In the genomic region with DNA sequence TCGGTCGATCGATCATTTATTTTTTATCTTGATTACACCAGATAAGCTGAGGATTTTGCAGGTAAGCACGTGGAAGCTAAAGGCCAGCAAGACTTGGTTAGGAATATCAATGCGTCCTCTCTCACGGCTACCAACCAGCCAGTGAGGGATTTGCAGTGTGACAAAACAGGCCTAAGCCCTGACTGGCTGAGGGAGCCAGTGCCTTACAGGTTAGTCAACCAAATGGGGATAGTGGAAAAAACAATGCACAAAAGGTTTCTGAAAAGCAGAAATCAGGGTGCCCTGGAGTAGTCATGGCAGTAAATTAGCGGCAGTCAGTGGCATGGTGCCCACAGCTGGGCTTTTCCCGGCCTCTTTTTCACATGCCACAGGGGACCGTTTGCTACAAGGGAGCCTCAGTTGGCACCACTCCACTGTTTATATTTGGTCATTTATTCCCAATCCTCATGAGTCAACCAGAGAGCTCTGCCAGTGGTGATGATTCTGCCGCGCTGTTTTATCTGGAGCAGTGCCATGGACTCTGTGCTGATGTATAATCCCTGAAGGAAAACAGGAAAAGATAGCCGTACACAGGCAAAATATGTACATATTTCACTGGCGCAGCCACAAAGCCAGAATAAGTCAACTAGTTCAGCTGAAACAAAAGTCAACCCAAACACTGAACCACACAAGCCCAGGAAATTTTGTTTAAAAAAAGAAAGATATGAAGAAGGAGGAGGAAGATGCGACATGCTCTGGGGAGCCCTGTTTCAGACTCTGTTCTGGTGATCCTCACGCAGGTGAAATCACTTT, we compare ENCODE assay signal across 9 cellular contexts.
A peak's percentile ranks its signal among the peaks of the same experiment; 100 is the strongest.
DNase-seq lines count a peak whose midpoint lies in the region; ATAC-seq and TF ChIP-seq lines count a peak whose summit lies in the region.
"Had no signal": no experiment of that assay in that cellular context is flagged by ENCODE, and none has a peak within 500 bp of the region (broad histone marks: within the 10 kb centered on the region; RNA-seq: fewer than 3 reads in every experiment).

No MANE protein-coding gene starts in this region.

- H3K27me3 ChIP-seq in SJSA1 (replicated peaks) (no peaks in the 10 kb centered on the region), gastroesophageal sphincter (no peaks in the 10 kb centered on the region), prostate gland (replicated peaks; ENCODE audit: insufficient read depth) (no peaks in the 10 kb centered on the region)

- H3K36me3 ChIP-seq in HEK293 (ENCODE audit: control insufficient read depth in 2 of 2, insufficient read depth in 1 of 2, low read length in 2 of 2), result no peaks in the 10 kb centered on the region
- no peaks in the 10 kb centered on the region for H3K36me3 ChIP-seq in SJSA1
- H3K36me3 ChIP-seq in gastroesophageal sphincter, result no peaks in the 10 kb centered on the region
- H3K36me3 ChIP-seq in prostate gland, result no peaks in the 10 kb centered on the region

- WGBS in gastroesophageal sphincter (ENCODE audit: low coverage in 1 of 2), 2 donors, result 39 to 53% methylated on average over 14 to 15 of the region's 15 CpGs
- WGBS in prostate gland, result 46% methylated on average over 15 of the region's 15 CpGs

- CTCF ChIA-PET in HEK293 (lab: Yijun Ruan, JAX), result interaction anchor here (0.6 to 2.5 kb wide), 5 partner anchors 13 to 1462 kb away, joined by 3 to 7 read pairs (median 4); no protein-coding TSS in a partner anchor

- no peak for TF ChIP-seq EP300 in gastroesophageal sphincter (IDR thresholded peaks at IDR 0.05)

- intact Hi-C loops in prostate gland (cut with DNase I), result loop anchor here (10.0 kb wide), 1 partner anchor 62 kb away; no protein-coding TSS in a partner anchor

- H3K9me3 ChIP-seq in HEK293 (ENCODE audit: control insufficient read depth, insufficient read depth, low read depth, low read length), result no peaks in the 10 kb centered on the region
- no peaks in the 10 kb centered on the region for H3K9me3 ChIP-seq in SJSA1 (replicated peaks)
- H3K9me3 ChIP-seq in gastroesophageal sphincter, result no peaks in the 10 kb centered on the region
- H3K9me3 ChIP-seq in prostate gland, result no peaks in the 10 kb centered on the region

- peak; percentile 88 for ATAC-seq in gastroesophageal sphincter
- ATAC-seq in HG02678 (IDR thresholded peaks at IDR 0.05; ENCODE audit: unreplicated experiment), result no peak
- ATAC-seq in GM18511 (IDR thresholded peaks at IDR 0.05; ENCODE audit: unreplicated experiment), result no peak
- no peak for ATAC-seq in HG03108 (IDR thresholded peaks at IDR 0.05; ENCODE audit: unreplicated experiment)
- ATAC-seq: K562 had no signal

- TF ChIP-seq CTCF in HEK293 (tag by site-specific recombination; IDR thresholded peaks at IDR 0.05) (no peak), gastroesophageal sphincter (IDR thresholded peaks at IDR 0.05) (peak in 1 of 4 experiments; percentile 2), prostate gland (IDR thresholded peaks at IDR 0.05) (no peak)

- H3K4me3 ChIP-seq in HEK293 (ENCODE audit: low read depth, low read length), result no peak overlapping the region
- no peak overlapping the region for H3K4me3 ChIP-seq in SJSA1
- H3K4me3 ChIP-seq in gastroesophageal sphincter, result no peak overlapping the region
- H3K4me3 ChIP-seq in prostate gland, result no peak overlapping the region
- H3K4me3 ChIP-seq: K562 had no signal

- POLR2A ChIA-PET in HEK293 (lab: Yijun Ruan, JAX), result interaction anchor here (1.0 kb wide), 1 partner anchor 122 kb away, joined by 3 read pairs; no protein-coding TSS in a partner anchor

- H3K4me1 ChIP-seq in HEK293 (ENCODE audit: control insufficient read depth, insufficient read depth, low read length), result peaks cover 49% of the 10 kb centered on the region
- H3K4me1 ChIP-seq in SJSA1 (replicated peaks), result peaks cover 43% of the 10 kb centered on the region
- peaks cover 0 to 45% (median 33%) of the 10 kb centered on the region in 3 donors for H3K4me1 ChIP-seq in gastroesophageal sphincter
- H3K4me1 ChIP-seq in prostate gland (replicated peaks), result peaks cover 12% of the 10 kb centered on the region

- TF ChIP-seq POLR2A in gastroesophageal sphincter (IDR thresholded peaks at IDR 0.05) (no peak), prostate gland (IDR thresholded peaks at IDR 0.05) (no peak)

- DNase-seq in SJSA1 (ENCODE audit: low read depth in 1 of 2, low spot score in 2 of 2), result peak; percentile 94 to 97
- peak; percentile 96 for DNase-seq in prostate gland (ENCODE audit: low spot score)
- DNase-seq in activated T-cell treated with anti-CD3 and anti-CD28 coated beads, Interleukin-2, amount 50 U/mL, for 1 hour, result no peak

- H3K27ac ChIP-seq in HEK293 (ENCODE audit: extremely low read depth, low read depth, low read length), result peak overlapping the region; percentile 93
- H3K27ac ChIP-seq in SJSA1, result no peak overlapping the region
- peak overlapping the region in 3 of 4 donors; percentile 65 to 78 (median 74) for H3K27ac ChIP-seq in gastroesophageal sphincter
- H3K27ac ChIP-seq in prostate gland, result peak overlapping the region; percentile 68 to 77

TF ChIP-seq in HEK293, 187 proteins besides CTCF, POLR2A, EP300 and RAD21 (continues in another document):
- TF ChIP-seq ZBTB8A (tag by site-specific recombination; IDR thresholded peaks at IDR 0.05), result peak; percentile 96
- TF ChIP-seq KLF16 (tag by site-specific recombination; IDR thresholded peaks at IDR 0.05), result peak; percentile 80
- no peak for TF ChIP-seq ZNF202 (tag by site-specific recombination; IDR thresholded peaks at IDR 0.05; ENCODE audit: borderline replicate concordance)
- peak; percentile 53; the same call in 1 of the 2 replicates for TF ChIP-seq ZSCAN16 (tag by site-specific recombination; IDR thresholded peaks at IDR 0.05)
- TF ChIP-seq, protein P1, sequence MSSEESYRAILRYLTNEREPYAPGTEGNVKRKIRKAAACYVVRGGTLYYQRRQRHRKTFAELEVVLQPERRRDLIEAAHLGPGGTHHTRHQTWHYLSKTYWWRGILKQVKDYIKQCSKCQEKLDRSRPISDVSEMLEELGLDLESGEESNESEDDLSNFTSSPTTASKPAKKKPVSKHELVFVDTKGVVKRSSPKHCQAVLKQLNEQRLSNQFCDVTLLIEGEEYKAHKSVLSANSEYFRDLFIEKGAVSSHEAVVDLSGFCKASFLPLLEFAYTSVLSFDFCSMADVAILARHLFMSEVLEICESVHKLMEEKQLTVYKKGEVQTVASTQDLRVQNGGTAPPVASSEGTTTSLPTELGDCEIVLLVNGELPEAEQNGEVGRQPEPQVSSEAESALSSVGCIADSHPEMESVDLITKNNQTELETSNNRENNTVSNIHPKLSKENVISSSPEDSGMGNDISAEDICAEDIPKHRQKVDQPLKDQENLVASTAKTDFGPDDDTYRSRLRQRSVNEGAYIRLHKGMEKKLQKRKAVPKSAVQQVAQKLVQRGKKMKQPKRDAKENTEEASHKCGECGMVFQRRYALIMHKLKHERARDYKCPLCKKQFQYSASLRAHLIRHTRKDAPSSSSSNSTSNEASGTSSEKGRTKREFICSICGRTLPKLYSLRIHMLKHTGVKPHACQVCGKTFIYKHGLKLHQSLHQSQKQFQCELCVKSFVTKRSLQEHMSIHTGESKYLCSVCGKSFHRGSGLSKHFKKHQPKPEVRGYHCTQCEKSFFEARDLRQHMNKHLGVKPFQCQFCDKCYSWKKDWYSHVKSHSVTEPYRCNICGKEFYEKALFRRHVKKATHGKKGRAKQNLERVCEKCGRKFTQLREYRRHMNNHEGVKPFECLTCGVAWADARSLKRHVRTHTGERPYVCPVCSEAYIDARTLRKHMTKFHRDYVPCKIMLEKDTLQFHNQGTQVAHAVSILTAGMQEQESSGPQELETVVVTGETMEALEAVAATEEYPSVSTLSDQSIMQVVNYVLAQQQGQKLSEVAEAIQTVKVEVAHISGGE (tag by site-specific recombination; conservative IDR thresholded peaks at IDR 0.05; ENCODE audit: low read depth), result peak; percentile 33
- peak; percentile 55 for TF ChIP-seq ZNF335 (tag by site-specific recombination; conservative IDR thresholded peaks at IDR 0.05)
- TF ChIP-seq ZNF416 (tag by site-specific recombination; IDR thresholded peaks at IDR 0.05), result no peak
- peak; percentile 87 for TF ChIP-seq ZNF664 (tag by site-specific recombination; IDR thresholded peaks at IDR 0.05)
- no peak for TF ChIP-seq ZNF223 (tag by site-specific recombination; IDR thresholded peaks at IDR 0.05)
- TF ChIP-seq SP3 (tag by site-specific recombination; IDR thresholded peaks at IDR 0.05), result peak; percentile 42
- no peak for TF ChIP-seq ZNF155 (tag by site-specific recombination; IDR thresholded peaks at IDR 0.05)
- peak; percentile 100 for TF ChIP-seq ZNF423 (tag by site-specific recombination; IDR thresholded peaks at IDR 0.05)
- no peak; the same call in 1 of the 2 replicates for TF ChIP-seq ZNF280D (tag by site-specific recombination; IDR thresholded peaks at IDR 0.05)
- no peak for TF ChIP-seq ZNF16 (tag by site-specific recombination; IDR thresholded peaks at IDR 0.05; ENCODE audit: low read depth)
- TF ChIP-seq ZNF394 (tag by site-specific recombination; IDR thresholded peaks at IDR 0.05; ENCODE audit: borderline replicate concordance), result peak; percentile 87; the same call in 1 of the 2 replicates
- TF ChIP-seq ZBTB21 (tag by site-specific recombination; IDR thresholded peaks at IDR 0.05), result peak; percentile 79
- TF ChIP-seq ZNF596 (tag by site-specific recombination; IDR thresholded peaks at IDR 0.05), result peak; percentile 86
- TF ChIP-seq GLIS2 (tag by site-specific recombination; IDR thresholded peaks at IDR 0.05), result peak; percentile 83
